In genomic region chr19:13986348-13986904, GRCh38 we compare ENCODE assay signal across 8 cellular contexts. TPM values are rescaled to one million over a fixed set of nuclear protein-coding genes. Genes with fewer than 3 reads are reported as not detected.
A peak's percentile ranks its signal among the peaks of the same experiment; 100 is the strongest.
DNase-seq lines count a peak whose midpoint lies in the region; ATAC-seq and TF ChIP-seq lines count a peak whose summit lies in the region.

No MANE protein-coding gene starts in this region.

- peaks cover 78% of the 10 kb centered on the region for H3K4me1 Mint-ChIP-seq in activated B cell treated with CpG ODN at 0.5 μM for 24 hours

- intact Hi-C loops in activated B cell treated with CpG ODN at 0.5 μM for 24 hours (cut with micrococcal nuclease): loop anchor here (1.0 kb wide), 4 partner anchors 20 to 46 kb away; partner anchors contain the start of genes DCAF15 and RFX1
- intact Hi-C loops in left colon (cut with DNase I, micrococcal nuclease): no loop called here

- TF ChIP-seq CTCF in GM12875 (IDR thresholded peaks at IDR 0.05; ENCODE audit: borderline replicate concordance, insufficient read depth, low read depth, low read length) (no peak), activated B cell treated with CpG ODN at 0.5 μM for 24 hours (IDR thresholded peaks at IDR 0.05) (no peak)

- peak overlapping the region; percentile 97 for H3K27ac Mint-ChIP-seq in activated B cell treated with CpG ODN at 0.5 μM for 24 hours

- CTCF ChIA-PET in activated B cell treated with CpG ODN at 0.5 μM for 24 hours (lab: Charles Lee): no interaction called here

- H3K36me3 Mint-ChIP-seq in activated B cell treated with CpG ODN at 0.5 μM for 24 hours (ENCODE audit: low read depth): peaks cover 30% of the 10 kb centered on the region

- H3K9me3 Mint-ChIP-seq in activated B cell treated with CpG ODN at 0.5 μM for 24 hours: no peaks in the 10 kb centered on the region

- H3K4me3 ChIP-seq in GM12875 (ENCODE audit: low read depth, low read length): peak overlapping the region; percentile 35

- POLR2A ChIA-PET in activated B cell treated with CpG ODN at 0.5 μM for 24 hours (lab: Charles Lee): interaction anchor here (0.5 to 7.1 kb wide), 12 partner anchors 8 to 210 kb away, joined by 3 to 107 read pairs (median 5); partner anchors contain the start of genes DCAF15, IL27RA and RFX1

- H3K27me3 Mint-ChIP-seq in activated B cell treated with CpG ODN at 0.5 μM for 24 hours: no peaks in the 10 kb centered on the region

- peak overlapping the region; percentile 60 for H3K4me3 Mint-ChIP-seq in activated B cell treated with CpG ODN at 0.5 μM for 24 hours

- DNase-seq in NCI-H1417 treated with DMSO at 0.1 percent for 48 hours (lab: John Stamatoyannopoulos, UW) (peak; percentile 47), activated B cell treated with CpG ODN at 0.5 μM for 24 hours (peak; percentile 94), cerebellum (ENCODE audit: low spot score) (peak; percentile 92), left colon (peak; percentile 89), NCI-H1105 treated with DMSO at 0.1 percent for 48 hours (lab: John Stamatoyannopoulos, UW) (no peak)
- peak; percentile 99 for DNase-seq in stimulated activated CD4-positive, alpha-beta T cell treated with anti-CD3 and anti-CD28 coated beads, Interleukin-4, amount 100 ng/mL, for 1 hour

- ATAC-seq in HG02571 (IDR thresholded peaks at IDR 0.05; ENCODE audit: unreplicated experiment): peak; percentile 63
- ATAC-seq in activated B cell treated with CpG ODN at 0.5 μM for 24 hours (ENCODE audit: low read depth): peak; percentile 83
- ATAC-seq in left colon: peak; percentile 57

RNA-seq across cellular contexts. Expression of gene RFX1, which starts 19.7 kb away (rescaled TPM):
- total RNA-seq in activated B cell treated with CpG ODN at 0.5 μM for 24 hours (19.0 and 19.9 TPM in 2 replicates), cerebellum (3.4 TPM), left colon (10 to 100 TPM; 11.6 to 12.0 TPM)

RNA-seq across cellular contexts. Expression of gene DCAF15, which starts 34.1 kb away (rescaled TPM):
- total RNA-seq in activated B cell treated with CpG ODN at 0.5 μM for 24 hours: 71.4 and 83.4 TPM in 2 replicates
- 11.6 TPM for total RNA-seq in cerebellum
- total RNA-seq in left colon: 10 to 100 TPM; 30.5 to 33.9 TPM

RNA-seq across cellular contexts. Expression of gene RLN3, which starts 41.5 kb away (rescaled TPM):
- total RNA-seq in activated B cell treated with CpG ODN at 0.5 μM for 24 hours (not detected in 2 replicates), cerebellum (not detected), left colon (not detected)

RNA-seq across cellular contexts. Expression of gene IL27RA, which starts 45.1 kb away (rescaled TPM):
- 34.5 and 34.6 TPM in 2 replicates for total RNA-seq in activated B cell treated with CpG ODN at 0.5 μM for 24 hours
- 1.1 TPM for total RNA-seq in cerebellum
- total RNA-seq in left colon: 1 to 10 TPM; 1.9 to 3.6 TPM

RNA-seq across cellular contexts. Expression of gene PODNL1, which starts 48.2 kb away (rescaled TPM):
- total RNA-seq in activated B cell treated with CpG ODN at 0.5 μM for 24 hours (0.44 TPM in 1 of 2 replicates, not detected in the other), cerebellum (0.45 TPM), left colon (1 to 10 TPM; 2.7 to 5.3 TPM)
